In the genomic region with DNA sequence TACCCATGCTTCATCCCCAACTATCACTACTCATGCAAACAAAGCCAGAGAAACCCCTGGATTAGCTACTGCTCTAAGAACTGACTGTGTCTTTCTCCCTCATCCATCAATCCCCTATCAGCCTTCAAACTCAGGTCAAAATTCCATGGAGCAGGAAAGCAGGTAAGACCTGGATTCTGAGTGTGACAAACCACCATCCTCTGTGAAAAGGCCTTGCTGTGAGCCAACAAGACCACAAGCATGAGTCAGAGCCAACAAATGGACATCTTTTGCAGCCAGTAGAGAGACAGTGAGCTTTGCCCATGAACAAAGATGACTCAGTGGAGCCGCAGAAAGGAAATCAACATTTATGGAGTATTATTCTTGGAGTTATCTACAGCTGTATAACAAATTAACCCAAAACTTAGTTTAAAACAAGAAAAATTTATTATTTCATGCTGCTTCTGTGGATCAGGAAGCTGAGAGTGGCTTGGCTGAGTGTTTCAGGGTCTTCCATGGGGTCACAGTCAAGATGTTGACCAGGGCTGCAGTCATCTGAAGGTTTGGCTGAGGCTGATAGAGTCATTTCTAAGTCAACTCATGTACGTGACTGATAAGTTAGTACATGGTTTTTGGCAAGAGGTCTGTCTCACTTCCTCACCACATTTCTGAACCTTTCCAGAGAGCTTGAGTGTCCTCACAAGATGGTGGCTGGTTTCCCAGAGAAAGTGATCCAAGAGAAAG, we compare ENCODE assay signal across 9 cellular contexts.
DNase-seq lines count a peak whose midpoint lies in the region; ATAC-seq and TF ChIP-seq lines count a peak whose summit lies in the region.
"Had no signal": no experiment of that assay in that cellular context is flagged by ENCODE, and none has a peak within 500 bp of the region (broad histone marks: within the 10 kb centered on the region; RNA-seq: fewer than 3 reads in every experiment).

No MANE protein-coding gene starts in this region.

- no peak overlapping the region for H3K27ac ChIP-seq in neuronal stem cell (replicated peaks; ENCODE audit: low read length)

- peaks cover 2% of the 10 kb centered on the region; the same call in 1 of the 2 replicates for H3K4me1 Mint-ChIP-seq in WTC11

- no peak overlapping the region for H3K4me3 ChIP-seq in neuronal stem cell (ENCODE audit: low read length in 2 of 2)

- H2BK12ac ChIP-seq in neuronal stem cell (ENCODE audit: low read length), result no peak overlapping the region

- H3K23ac ChIP-seq in neuronal stem cell (ENCODE audit: low read depth, low read length, poor library complexity), result no peak overlapping the region

- H4K8ac ChIP-seq in neuronal stem cell (ENCODE audit: low read depth, low read length), result no peak overlapping the region

- no peaks in the 10 kb centered on the region for H3K27me3 ChIP-seq in neuronal stem cell (ENCODE audit: control insufficient read depth in 3 of 3, insufficient read depth in 3 of 3, low read depth in 1 of 3, low read length in 3 of 3)

- H2BK15ac ChIP-seq in neuronal stem cell (ENCODE audit: low read length), result no peak overlapping the region

- no peak for ATAC-seq in WTC11
- no peak for ATAC-seq in GM21619 (IDR thresholded peaks at IDR 0.05; ENCODE audit: unreplicated experiment)

- no peak overlapping the region for H3K27ac Mint-ChIP-seq in WTC11

- H3K9me3 ChIP-seq in neuronal stem cell (replicated peaks in 1 of 2; ENCODE audit: control insufficient read depth in 2 of 2, insufficient read depth in 1 of 2, low read depth in 1 of 2, low read length in 2 of 2), result no peaks in the 10 kb centered on the region

- no peaks in the 10 kb centered on the region for H3K36me3 Mint-ChIP-seq in WTC11

- DNase-seq in AG09319 (ENCODE audit: extremely low read depth, low read depth) (peak; percentile 58), HT1080 (ENCODE audit: low read depth) (peak; percentile 98), WTC11 (ENCODE audit: low spot score) (no peak), kidney glomerular epithelial cell (lab: John Stamatoyannopoulos, UW) (peak; percentile 95), NCI-H524 treated with DMSO at 0.1 percent for 48 hours (lab: John Stamatoyannopoulos, UW) (no peak), midbrain (lab: John Stamatoyannopoulos, UW) (no peak), neuronal stem cell (ENCODE audit: low spot score) (no peak)
- DNase-seq: posterior cingulate gyrus had no signal

- TF ChIP-seq CTCF in AG09319 (IDR thresholded peaks at IDR 0.05; ENCODE audit: low read depth, low read length) (no peak), WTC11 (IDR thresholded peaks at IDR 0.05) (no peak)

- no peaks in the 10 kb centered on the region for H3K27me3 Mint-ChIP-seq in WTC11 (ENCODE audit: low read depth)

- no peak overlapping the region for H2BK120ac ChIP-seq in neuronal stem cell (ENCODE audit: low read depth, low read length)

- H2AK5ac ChIP-seq in neuronal stem cell (ENCODE audit: low read depth, low read length), result no peak overlapping the region

- no peak overlapping the region for H3K4me3 Mint-ChIP-seq in WTC11

- H2AFZ ChIP-seq in neuronal stem cell (ENCODE audit: low read length), result no peak overlapping the region

- POLR2A ChIA-PET in WTC11 (lab: Charles Lee), result no interaction called here

- CTCF ChIA-PET in WTC11 (lab: Charles Lee), result interaction anchor here (0.9 kb wide), 1 partner anchor 148 kb away, joined by 3 read pairs; no protein-coding TSS in a partner anchor

- no CpG with 5 or more reads among the region's 2 CpGs for WGBS in neuronal stem cell (ENCODE audit: extremely low coverage in 2 of 2, insufficient read length in 2 of 2, insufficient replicate concordance in 1 of 2), 2 donors

- no peaks in the 10 kb centered on the region for H3K9me3 Mint-ChIP-seq in WTC11

- H2BK5ac ChIP-seq in neuronal stem cell (ENCODE audit: low read length), result no peak overlapping the region

- H3K4me2 ChIP-seq in neuronal stem cell (ENCODE audit: insufficient read depth, low read length, poor library complexity, severe bottlenecking), result no peak overlapping the region

- no peak overlapping the region for H3K14ac ChIP-seq in neuronal stem cell (ENCODE audit: low read length)

- H3K79me1 ChIP-seq in neuronal stem cell (ENCODE audit: low read depth, low read length), result no peaks in the 10 kb centered on the region

- peaks cover 0 to 4% of the 10 kb centered on the region in 2 donors for H3K4me1 ChIP-seq in neuronal stem cell (ENCODE audit: control insufficient read depth in 2 of 2, insufficient read depth in 1 of 2, low read depth in 1 of 2, low read length in 2 of 2)

- no peak overlapping the region for H3K9ac ChIP-seq in neuronal stem cell (ENCODE audit: low read depth, low read length, poor library complexity)

- no peak overlapping the region for H3K18ac ChIP-seq in neuronal stem cell (ENCODE audit: low read length)

- no peaks in the 10 kb centered on the region for H3K36me3 ChIP-seq in neuronal stem cell (replicated peaks in 1 of 2; ENCODE audit: control insufficient read depth in 2 of 2, insufficient read depth in 2 of 2, low read length in 2 of 2)

- no peak overlapping the region for H4K91ac ChIP-seq in neuronal stem cell (ENCODE audit: low read depth, low read length, poor library complexity)

- H3K4ac ChIP-seq in neuronal stem cell (ENCODE audit: low read length), result no peak overlapping the region

TF ChIP-seq in WTC11, 78 proteins besides CTCF, POLR2A, EP300 and RAD21:
- TF ChIP-seq GABPB1 (CRISPR knock-in tag; IDR thresholded peaks at IDR 0.05) (peak; percentile 25; the same call in 1 of the 2 replicates), CBFB (CRISPR knock-in tag; IDR thresholded peaks at IDR 0.05; ENCODE audit: low read depth) (no peak), OVOL2 (CRISPR knock-in tag; IDR thresholded peaks at IDR 0.05; ENCODE audit: borderline replicate concordance) (no peak)
- TF ChIP-seq, protein P1, sequence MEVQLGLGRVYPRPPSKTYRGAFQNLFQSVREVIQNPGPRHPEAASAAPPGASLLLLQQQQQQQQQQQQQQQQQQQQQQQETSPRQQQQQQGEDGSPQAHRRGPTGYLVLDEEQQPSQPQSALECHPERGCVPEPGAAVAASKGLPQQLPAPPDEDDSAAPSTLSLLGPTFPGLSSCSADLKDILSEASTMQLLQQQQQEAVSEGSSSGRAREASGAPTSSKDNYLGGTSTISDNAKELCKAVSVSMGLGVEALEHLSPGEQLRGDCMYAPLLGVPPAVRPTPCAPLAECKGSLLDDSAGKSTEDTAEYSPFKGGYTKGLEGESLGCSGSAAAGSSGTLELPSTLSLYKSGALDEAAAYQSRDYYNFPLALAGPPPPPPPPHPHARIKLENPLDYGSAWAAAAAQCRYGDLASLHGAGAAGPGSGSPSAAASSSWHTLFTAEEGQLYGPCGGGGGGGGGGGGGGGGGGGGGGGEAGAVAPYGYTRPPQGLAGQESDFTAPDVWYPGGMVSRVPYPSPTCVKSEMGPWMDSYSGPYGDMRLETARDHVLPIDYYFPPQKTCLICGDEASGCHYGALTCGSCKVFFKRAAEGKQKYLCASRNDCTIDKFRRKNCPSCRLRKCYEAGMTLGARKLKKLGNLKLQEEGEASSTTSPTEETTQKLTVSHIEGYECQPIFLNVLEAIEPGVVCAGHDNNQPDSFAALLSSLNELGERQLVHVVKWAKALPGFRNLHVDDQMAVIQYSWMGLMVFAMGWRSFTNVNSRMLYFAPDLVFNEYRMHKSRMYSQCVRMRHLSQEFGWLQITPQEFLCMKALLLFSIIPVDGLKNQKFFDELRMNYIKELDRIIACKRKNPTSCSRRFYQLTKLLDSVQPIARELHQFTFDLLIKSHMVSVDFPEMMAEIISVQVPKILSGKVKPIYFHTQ (CRISPR knock-in tag; IDR thresholded peaks at IDR 0.05), result no peak
- TF ChIP-seq, protein P2, sequence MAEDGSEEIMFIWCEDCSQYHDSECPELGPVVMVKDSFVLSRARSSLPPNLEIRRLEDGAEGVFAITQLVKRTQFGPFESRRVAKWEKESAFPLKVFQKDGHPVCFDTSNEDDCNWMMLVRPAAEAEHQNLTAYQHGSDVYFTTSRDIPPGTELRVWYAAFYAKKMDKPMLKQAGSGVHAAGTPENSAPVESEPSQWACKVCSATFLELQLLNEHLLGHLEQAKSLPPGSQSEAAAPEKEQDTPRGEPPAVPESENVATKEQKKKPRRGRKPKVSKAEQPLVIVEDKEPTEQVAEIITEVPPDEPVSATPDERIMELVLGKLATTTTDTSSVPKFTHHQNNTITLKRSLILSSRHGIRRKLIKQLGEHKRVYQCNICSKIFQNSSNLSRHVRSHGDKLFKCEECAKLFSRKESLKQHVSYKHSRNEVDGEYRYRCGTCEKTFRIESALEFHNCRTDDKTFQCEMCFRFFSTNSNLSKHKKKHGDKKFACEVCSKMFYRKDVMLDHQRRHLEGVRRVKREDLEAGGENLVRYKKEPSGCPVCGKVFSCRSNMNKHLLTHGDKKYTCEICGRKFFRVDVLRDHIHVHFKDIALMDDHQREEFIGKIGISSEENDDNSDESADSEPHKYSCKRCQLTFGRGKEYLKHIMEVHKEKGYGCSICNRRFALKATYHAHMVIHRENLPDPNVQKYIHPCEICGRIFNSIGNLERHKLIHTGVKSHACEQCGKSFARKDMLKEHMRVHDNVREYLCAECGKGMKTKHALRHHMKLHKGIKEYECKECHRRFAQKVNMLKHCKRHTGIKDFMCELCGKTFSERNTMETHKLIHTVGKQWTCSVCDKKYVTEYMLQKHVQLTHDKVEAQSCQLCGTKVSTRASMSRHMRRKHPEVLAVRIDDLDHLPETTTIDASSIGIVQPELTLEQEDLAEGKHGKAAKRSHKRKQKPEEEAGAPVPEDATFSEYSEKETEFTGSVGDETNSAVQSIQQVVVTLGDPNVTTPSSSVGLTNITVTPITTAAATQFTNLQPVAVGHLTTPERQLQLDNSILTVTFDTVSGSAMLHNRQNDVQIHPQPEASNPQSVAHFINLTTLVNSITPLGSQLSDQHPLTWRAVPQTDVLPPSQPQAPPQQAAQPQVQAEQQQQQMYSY (CRISPR knock-in tag; IDR thresholded peaks at IDR 0.05), result no peak

Comparison
In these comparisons a context has a peak if more than half of its experiments do, and no peak if none do; other contexts are left out.
1. DNase-seq: peak in AG09319 (single experiment), HT1080 (single experiment) and kidney glomerular epithelial cell (single experiment); none in WTC11 (single experiment), NCI-H524 treated with DMSO at 0.1 percent for 48 hours (single experiment), midbrain (single experiment) and neuronal stem cell (single experiment).